ENCODE assay signal across 5 cellular contexts in genomic region chr11:66373690-66374287, GRCh38. TPM values are rescaled to one million over a fixed set of nuclear protein-coding genes. Genes with fewer than 3 reads are reported as not detected.
"Had no signal": no experiment of that assay in that cellular context is flagged by ENCODE, and none has a peak within 500 bp of the region (broad histone marks: within the 10 kb centered on the region; RNA-seq: fewer than 3 reads in every experiment).

No MANE protein-coding gene starts in this region.

RNA-seq across cellular contexts. Expression of gene NPAS4, which starts 47.0 kb away (rescaled TPM):
- total RNA-seq: body of pancreas, dermis blood vessel endothelial cell, foreskin keratinocyte, left ventricle myocardium superior had no signal
- polyA plus RNA-seq: foreskin keratinocyte, mammary epithelial cell had no signal
